Comparison of ENCODE assay signal across 8 cellular contexts in the genomic region with DNA sequence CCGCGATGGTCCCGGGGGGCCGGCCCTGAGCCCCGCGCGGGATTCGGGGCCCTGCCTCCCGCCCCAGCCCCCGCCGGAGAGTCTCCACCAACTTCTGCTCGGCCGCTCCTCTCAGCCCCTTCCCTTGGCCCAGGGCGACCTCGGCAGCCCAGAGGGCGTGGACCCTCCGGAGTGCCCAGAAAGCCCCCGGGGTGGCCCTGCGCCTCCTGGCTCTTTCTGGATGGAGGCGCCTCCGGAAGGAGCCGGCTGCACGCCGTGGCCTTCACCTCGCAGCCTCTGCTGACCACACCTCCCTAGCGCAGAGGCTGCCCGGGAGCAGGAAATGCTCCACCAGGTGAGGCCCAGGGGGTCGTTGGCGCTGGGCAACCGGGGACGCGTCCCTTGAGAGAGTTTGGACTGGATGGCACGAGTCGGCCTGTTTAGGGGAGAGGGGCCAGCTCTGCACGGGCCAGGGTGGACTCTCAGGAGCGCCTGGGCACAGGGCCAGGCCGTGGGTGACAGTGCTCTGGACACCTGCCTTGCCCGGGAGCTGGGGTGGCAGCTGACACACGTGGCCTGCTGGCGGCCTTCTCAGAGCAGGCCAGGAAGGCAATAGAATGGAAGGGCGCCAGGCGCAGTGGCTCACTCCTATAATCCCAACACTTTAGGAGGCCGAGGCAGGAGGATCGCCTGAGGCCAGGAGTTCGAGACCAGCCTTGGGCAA. TPM values are rescaled to one million over a fixed set of nuclear protein-coding genes. Genes with fewer than 3 reads are reported as not detected.
A peak's percentile ranks its signal among the peaks of the same experiment; 100 is the strongest.
DNase-seq lines count a peak whose midpoint lies in the region; ATAC-seq and TF ChIP-seq lines count a peak whose summit lies in the region.

No MANE protein-coding gene starts in this region.

- H3K36me3 ChIP-seq in ACC112 (ENCODE audit: insufficient read depth, low read length) (no peaks in the 10 kb centered on the region), lung (ENCODE audit: control insufficient read depth in 2 of 2, insufficient read depth in 2 of 2, low read length in 2 of 2) (no peaks in the 10 kb centered on the region), tibial nerve (peaks cover 0 to 27% (median 0%) of the 10 kb centered on the region in 3 donors)

- 13 to 15% methylated on average over 38 to 45 of the region's 45 CpGs for WGBS in lung, 2 donors
- 25 to 43% methylated on average over 13 to 19 of the region's 45 CpGs for WGBS in tibial nerve, 2 donors

- H3K4me1 ChIP-seq in ACC112 (ENCODE audit: control insufficient read depth, insufficient read depth, low read length, unreplicated experiment): no peaks in the 10 kb centered on the region
- H3K4me1 ChIP-seq in lung (ENCODE audit: control insufficient read depth in 2 of 2, insufficient read depth in 2 of 2, low read length in 2 of 2): peaks cover 0 to 7% of the 10 kb centered on the region in 2 donors
- H3K4me1 ChIP-seq in tibial nerve: peaks cover 0 to 21% (median 8%) of the 10 kb centered on the region in 4 donors

- H3K4me3 ChIP-seq in ACC112 (ENCODE audit: low read depth, low read length): peak overlapping the region; percentile 51
- H3K4me3 ChIP-seq in cardiac fibroblast (replicated peaks in 1 of 2; ENCODE audit: low read depth in 2 of 2, low read length in 2 of 2): peak overlapping the region; percentile 21 to 45
- H3K4me3 ChIP-seq in lung: peak overlapping the region; percentile 71
- H3K4me3 ChIP-seq in tibial nerve: peak overlapping the region; percentile 52 to 82 (median 62)

- peaks cover 68% of the 10 kb centered on the region for H3K27me3 ChIP-seq in ACC112 (ENCODE audit: insufficient read depth, low read length)
- H3K27me3 ChIP-seq in lung (ENCODE audit: control insufficient read depth, insufficient read depth): no peaks in the 10 kb centered on the region
- no peaks in the 10 kb centered on the region for H3K27me3 ChIP-seq in tibial nerve

- DNase-seq in M059J (ENCODE audit: low read depth) (peak; percentile 8), cardiac fibroblast (ENCODE audit: low read depth in 2 of 2) (no peak), lung (ENCODE audit: low spot score) (no peak), tibial nerve (ENCODE audit: low spot score in 2 of 2) (no peak), globus pallidus (ENCODE audit: low spot score) (no peak)

- H3K9me3 ChIP-seq in lung (ENCODE audit: control insufficient read depth in 2 of 2, insufficient read depth in 1 of 2, low read length in 1 of 2): no peaks in the 10 kb centered on the region
- no peaks in the 10 kb centered on the region for H3K9me3 ChIP-seq in tibial nerve

- no peak for TF ChIP-seq POLR2A in tibial nerve (IDR thresholded peaks at IDR 0.05)

- no peak overlapping the region for H2AFZ ChIP-seq in ACC112 (ENCODE audit: low read length, unreplicated experiment)

- ATAC-seq in lung (ENCODE audit: insufficient read depth, low FRiP score) (no peak), HG03097 (IDR thresholded peaks at IDR 0.05; ENCODE audit: low FRiP score, unreplicated experiment) (no peak), HG02642 (IDR thresholded peaks at IDR 0.05; ENCODE audit: poor library complexity, unreplicated experiment) (no peak)

- TF ChIP-seq EP300 in tibial nerve (IDR thresholded peaks at IDR 0.05): no peak

- TF ChIP-seq CTCF in cardiac fibroblast (IDR thresholded peaks at IDR 0.05; ENCODE audit: low read depth, low read length): no peak
- no peak for TF ChIP-seq CTCF in lung (IDR thresholded peaks at IDR 0.05; ENCODE audit: control extremely low read depth, extremely low read depth)
- TF ChIP-seq CTCF in tibial nerve (IDR thresholded peaks at IDR 0.05): no peak

- H3K27ac ChIP-seq in ACC112 (ENCODE audit: low read depth, low read length): no peak overlapping the region
- no peak overlapping the region for H3K27ac ChIP-seq in lung (ENCODE audit: low read depth in 1 of 2, low read length in 1 of 2)
- peak overlapping the region in 1 of 4 donors; percentile 73 for H3K27ac ChIP-seq in tibial nerve

- no peaks in the 10 kb centered on the region for H3K79me2 ChIP-seq in ACC112 (ENCODE audit: control insufficient read depth, insufficient read depth, low read length, unreplicated experiment)

RNA-seq across cellular contexts. Expression of a gene that starts 0.6 kb away (rescaled TPM):
- 0.25 and 0.94 TPM in 2 replicates for total RNA-seq in M059J (2014; rRNA removed; shearing (Covaris generic))
- total RNA-seq in lung: 1 to 10 TPM; 5.3 to 7.6 TPM
- polyA plus RNA-seq in lung: 1 to 10 TPM; 1.4 to 2.3 TPM
- total RNA-seq in tibial nerve: 10 to 100 TPM in 3 of 4 donors, 1 to 10 TPM in 1; 8.2 to 18.2 (median 12.7) TPM

RNA-seq across cellular contexts. Expression of a gene that starts 21.1 kb away (rescaled TPM):
- total RNA-seq in M059J (2014; rRNA removed; shearing (Covaris generic)): 5.6 and 7.8 TPM in 2 replicates
- total RNA-seq in lung (10 to 100 TPM; 20.9 to 38.5 TPM), tibial nerve (10 to 100 TPM; 32.1 to 77.7 (median 36.2) TPM)
- polyA plus RNA-seq in lung: 10 to 100 TPM; 23.3 to 24.6 TPM

RNA-seq across cellular contexts. Expression of a gene that starts 26.2 kb away (rescaled TPM):
- total RNA-seq in M059J (2014; rRNA removed; shearing (Covaris generic)): 17.7 and 20.0 TPM in 2 replicates
- total RNA-seq in lung (10 to 100 TPM; 24.7 to 34.5 TPM), tibial nerve (10 to 100 TPM; 28.0 to 63.0 (median 34.0) TPM)
- polyA plus RNA-seq in lung: 10 to 100 TPM; 13.8 to 20.2 TPM

RNA-seq across cellular contexts. Expression of a gene that starts 38.8 kb away (rescaled TPM):
- total RNA-seq in M059J (2014; rRNA removed; shearing (Covaris generic)): 67.1 and 70.0 TPM in 2 replicates
- total RNA-seq in lung: 10 to 100 TPM; 57.3 to 79.6 TPM
- 10 to 100 TPM; 44.1 to 46.4 TPM for polyA plus RNA-seq in lung
- total RNA-seq in tibial nerve: 10 to 100 TPM; 38.1 to 48.3 (median 43.2) TPM
